10 cellular contexts compared by ENCODE assay signal in the genomic region with DNA sequence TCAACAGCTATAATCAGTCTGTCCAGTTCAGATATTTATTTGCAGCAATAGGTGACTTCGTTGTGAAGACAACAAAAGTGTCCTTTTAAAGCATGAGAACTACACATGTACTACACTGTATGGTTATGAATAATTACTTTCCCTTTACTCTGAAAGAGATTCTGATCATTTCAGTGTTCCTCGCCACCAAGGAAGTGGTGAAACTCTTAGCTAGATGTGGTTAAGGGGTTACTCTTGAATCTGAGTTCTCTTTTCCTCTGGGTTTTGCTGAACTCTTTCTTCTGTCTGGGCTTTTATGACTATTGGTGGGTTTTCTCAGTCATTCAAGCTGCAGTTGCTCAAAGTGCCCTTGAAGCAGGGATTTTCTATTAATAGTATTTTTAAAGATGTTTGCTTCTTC.
DNase-seq lines count a peak whose midpoint lies in the region; ATAC-seq and TF ChIP-seq lines count a peak whose summit lies in the region.
"Had no signal": no experiment of that assay in that cellular context is flagged by ENCODE, and none has a peak within 500 bp of the region (broad histone marks: within the 10 kb centered on the region; RNA-seq: fewer than 3 reads in every experiment).

No MANE protein-coding gene starts in this region.

- peak; percentile 14 for DNase-seq in stimulated activated CD4-positive, alpha-beta T cell treated with anti-CD3 and anti-CD28 coated beads, Interleukin-15, amount 100 ng/mL, for 24 hours
- DNase-seq in stimulated activated CD4-positive, alpha-beta T cell treated with anti-CD3 and anti-CD28 coated beads, Interleukin-4, amount 100 ng/mL, for 4 hours = no peak
- DNase-seq in NAMALWA (ENCODE audit: low spot score) (peak; percentile 7), progenitor cell of endocrine pancreas (ENCODE audit: low spot score, unreplicated experiment) (no peak), right cardiac atrium (no peak), sciatic nerve (ENCODE audit: low spot score) (no peak)
- DNase-seq: naive B cell had no signal

- peaks cover 49% of the 10 kb centered on the region for H3K27me3 Mint-ChIP-seq in stimulated activated naive CD8-positive, alpha-beta T cell treated with anti-CD3 and anti-CD28 coated beads, Interleukin-15, Interleukin-2, amounts not matched to agents 100 ng/mL and 50 ng/mL, for 24 hours
- no peaks in the 10 kb centered on the region for H3K27me3 Mint-ChIP-seq in progenitor cell of endocrine pancreas
- H3K27me3 Mint-ChIP-seq: naive B cell had no signal

- H3K27ac ChIP-seq in right cardiac atrium (ENCODE audit: low read length) = no peak overlapping the region

- H3K9me3 Mint-ChIP-seq in stimulated activated naive CD8-positive, alpha-beta T cell treated with anti-CD3 and anti-CD28 coated beads, Interleukin-15, Interleukin-2, amounts not matched to agents 100 ng/mL and 50 ng/mL, for 24 hours = no peaks in the 10 kb centered on the region
- no peaks in the 10 kb centered on the region for H3K9me3 Mint-ChIP-seq in progenitor cell of endocrine pancreas (ENCODE audit: low read depth)
- H3K9me3 Mint-ChIP-seq: naive B cell had no signal

- no peaks in the 10 kb centered on the region for H3K27me3 ChIP-seq in right cardiac atrium (ENCODE audit: control insufficient read depth, insufficient read depth)

- H3K9me3 ChIP-seq in right cardiac atrium (ENCODE audit: control insufficient read depth, low read length) = no peaks in the 10 kb centered on the region

- WGBS in right cardiac atrium = 53% methylated on average over 2 of the region's 2 CpGs

- intact Hi-C loops in right cardiac atrium (cut with DNase I) = no loop called here
- intact Hi-C loops in sciatic nerve (cut with DNase I) = no loop called here

- peak overlapping the region; percentile 59 for H3K4me3 Mint-ChIP-seq in stimulated activated naive CD8-positive, alpha-beta T cell treated with anti-CD3 and anti-CD28 coated beads, Interleukin-15, Interleukin-2, amounts not matched to agents 100 ng/mL and 50 ng/mL, for 24 hours
- H3K4me3 Mint-ChIP-seq in progenitor cell of endocrine pancreas (ENCODE audit: low read depth) = no peak overlapping the region

- ATAC-seq in HG02763 (IDR thresholded peaks at IDR 0.05; ENCODE audit: unreplicated experiment) (peak; percentile 93), right cardiac atrium (no peak), sciatic nerve (no peak)
- ATAC-seq: esophagus mucosa had no signal

- peaks cover 34% of the 10 kb centered on the region for H3K4me1 Mint-ChIP-seq in stimulated activated naive CD8-positive, alpha-beta T cell treated with anti-CD3 and anti-CD28 coated beads, Interleukin-15, Interleukin-2, amounts not matched to agents 100 ng/mL and 50 ng/mL, for 24 hours (ENCODE audit: low read depth)
- H3K4me1 Mint-ChIP-seq in progenitor cell of endocrine pancreas (ENCODE audit: low read depth) = peaks cover 6% of the 10 kb centered on the region

- no peak for TF ChIP-seq CTCF in progenitor cell of endocrine pancreas (IDR thresholded peaks at IDR 0.05; ENCODE audit: unreplicated experiment)

- H3K4me3 ChIP-seq in right cardiac atrium (ENCODE audit: low read length) = no peak overlapping the region

- H3K4me1 ChIP-seq in right cardiac atrium (ENCODE audit: control insufficient read depth, insufficient read depth, low read length) = no peaks in the 10 kb centered on the region

- H3K27ac Mint-ChIP-seq in stimulated activated naive CD8-positive, alpha-beta T cell treated with anti-CD3 and anti-CD28 coated beads, Interleukin-15, Interleukin-2, amounts not matched to agents 100 ng/mL and 50 ng/mL, for 24 hours = peak overlapping the region; percentile 53
- H3K27ac Mint-ChIP-seq in progenitor cell of endocrine pancreas = no peak overlapping the region

- no peaks in the 10 kb centered on the region for H3K36me3 Mint-ChIP-seq in stimulated activated naive CD8-positive, alpha-beta T cell treated with anti-CD3 and anti-CD28 coated beads, Interleukin-15, Interleukin-2, amounts not matched to agents 100 ng/mL and 50 ng/mL, for 24 hours (ENCODE audit: low read depth)
- H3K36me3 Mint-ChIP-seq in progenitor cell of endocrine pancreas (ENCODE audit: insufficient read depth) = no peaks in the 10 kb centered on the region
- H3K36me3 Mint-ChIP-seq: naive B cell had no signal

Comparison
In these comparisons a context has a peak if more than half of its experiments do, and no peak if none do; other contexts are left out.
1. DNase-seq: peak in stimulated activated CD4-positive, alpha-beta T cell treated with anti-CD3 and anti-CD28 coated beads, Interleukin-15, amount 100 ng/mL, for 24 hours (single experiment) and NAMALWA (single experiment); none in stimulated activated CD4-positive, alpha-beta T cell treated with anti-CD3 and anti-CD28 coated beads, Interleukin-4, amount 100 ng/mL, for 4 hours (0 of 2), progenitor cell of endocrine pancreas (single experiment), right cardiac atrium (0 of 3) and sciatic nerve (single experiment).